ENCODE assay signal across 1 cellular context in genomic region chr1:86409416-86410021, GRCh38.
TF ChIP-seq lines count a peak whose summit lies in the region.

No MANE protein-coding gene starts in this region.

TF ChIP-seq in K562, 482 proteins besides CTCF, POLR2A, EP300 and RAD21 (continued from another document):
- TF ChIP-seq ZNF197 (CRISPR knock-in tag; IDR thresholded peaks at IDR 0.05; ENCODE audit: low read depth) (0 out of 2 replicates have a peak, but pooled peaks have one; percentile 40), DMBX1 (CRISPR knock-in tag; IDR thresholded peaks at IDR 0.05; ENCODE audit: borderline replicate concordance) (peak; percentile 72), TFE3 (CRISPR knock-in tag; IDR thresholded peaks at IDR 0.05) (peak; percentile 66), ZNF398 (CRISPR knock-in tag; IDR thresholded peaks at IDR 0.05) (no peak), FOXJ3 (CRISPR knock-in tag; IDR thresholded peaks at IDR 0.05) (no peak), TOE1 (IDR thresholded peaks at IDR 0.05; ENCODE audit: borderline replicate concordance) (peak; percentile 64; the same call in 1 of the 2 replicates), TOE1 (CRISPR knock-in tag; IDR thresholded peaks at IDR 0.05; ENCODE audit: borderline replicate concordance, low read depth) (no peak), ZNF165 (CRISPR knock-in tag; IDR thresholded peaks at IDR 0.05; ENCODE audit: borderline replicate concordance) (no peak), ELF4 (CRISPR knock-in tag; IDR thresholded peaks at IDR 0.05) (0 out of 2 replicates have a peak, but pooled peaks have one; percentile 18), NCOA2 (IDR thresholded peaks at IDR 0.05; ENCODE audit: partially characterized antibody in 2 of 2) (no peak), CREB3 (tag; conservative IDR thresholded peaks at IDR 0.05; ENCODE audit: low read depth) (peak; percentile 58; the same call in 1 of the 2 replicates), RNF219 (CRISPR knock-in tag; IDR thresholded peaks at IDR 0.05) (no peak), NR4A1 (CRISPR knock-in tag; IDR thresholded peaks at IDR 0.05) (no peak), NR4A1 (tag; IDR thresholded peaks at IDR 0.05) (peak; percentile 81), ATF6 (CRISPR knock-in tag; IDR thresholded peaks at IDR 0.05) (no peak), CXXC5 (CRISPR knock-in tag; IDR thresholded peaks at IDR 0.05) (0 out of 2 replicates have a peak, but pooled peaks have one; percentile 18), DPF2 (IDR thresholded peaks at IDR 0.05) (0 out of 2 replicates have a peak, but pooled peaks have one; percentile 25), STAT5A (IDR thresholded peaks at IDR 0.05; ENCODE audit: borderline replicate concordance, low read length) (no peak), ZNF699 (CRISPR knock-in tag; IDR thresholded peaks at IDR 0.05; ENCODE audit: insufficient replicate concordance) (no peak), ZNF395 (CRISPR knock-in tag; IDR thresholded peaks at IDR 0.05) (peak; percentile 47; the same call in 1 of the 2 replicates), ZNF583 (CRISPR knock-in tag; IDR thresholded peaks at IDR 0.05) (peak; percentile 85; the same call in 1 of the 2 replicates), YY1 (IDR thresholded peaks at IDR 0.05; ENCODE audit: borderline replicate concordance in 1 of 3, control insufficient read depth in 1 of 3, extremely low read depth in 1 of 3, insufficient read depth in 3 of 3, insufficient read length in 1 of 3, insufficient replicate concordance in 2 of 3, low read depth in 1 of 3, low read length in 2 of 3) (peak in 1 of 3 experiments; percentile 36), JUNB (CRISPR knock-in tag; conservative IDR thresholded peaks at IDR 0.05) (no peak), L3MBTL2 (IDR thresholded peaks at IDR 0.05) (peak; percentile 39; the same call in 1 of the 2 replicates), ZNF695 (CRISPR knock-in tag; IDR thresholded peaks at IDR 0.05) (no peak)
TF ChIP-seq in K562: peak in this region for 31.
